23 cellular contexts compared by ENCODE assay signal in genomic region chr18:50849448-50849847, GRCh38. TPM values are rescaled to one million over a fixed set of nuclear protein-coding genes. Genes with fewer than 3 reads are reported as not detected.
DNase-seq lines count a peak whose midpoint lies in the region; ATAC-seq and TF ChIP-seq lines count a peak whose summit lies in the region.
"Had no signal": no experiment of that assay in that cellular context is flagged by ENCODE, and none has a peak within 500 bp of the region (broad histone marks: within the 10 kb centered on the region; RNA-seq: fewer than 3 reads in every experiment).

No MANE protein-coding gene starts in this region.

- no peak overlapping the region for H2BK12ac ChIP-seq in mesenchymal stem cell (ENCODE audit: low read length in 2 of 2)

- H3K27ac ChIP-seq in IMR-90 (ENCODE audit: insufficient read depth, low read length) (no peak overlapping the region), brain microvascular endothelial cell (peak overlapping the region; percentile 27), mesenchymal stem cell (ENCODE audit: low read length, poor library complexity, severe bottlenecking) (no peak overlapping the region)
- H3K27ac ChIP-seq: Peyer's patch, SK-N-MC had no signal

- H3K56ac ChIP-seq in IMR-90 (ENCODE audit: extremely low read depth, insufficient read depth, low read length) = no peak overlapping the region

- H3K27me3 ChIP-seq in IMR-90 (ENCODE audit: control insufficient read depth, insufficient read depth, low read length) = no peaks in the 10 kb centered on the region; the same call in 1 of the 2 replicates
- H3K27me3 ChIP-seq in brain microvascular endothelial cell (replicated peaks) = no peaks in the 10 kb centered on the region
- peaks cover 3 to 4% of the 10 kb centered on the region in 2 experiments for H3K27me3 ChIP-seq in mesenchymal stem cell (ENCODE audit: control insufficient read depth in 1 of 2, insufficient read depth in 1 of 2, low read length in 2 of 2)
- H3K27me3 ChIP-seq: Peyer's patch had no signal

- BruUV-seq in IMR-90 (replicated peaks; lab: Mats Ljungman, UMichigan) = no TSS peak

- H2AK9ac ChIP-seq in IMR-90 (replicated peaks; ENCODE audit: low read depth, low read length, poor library complexity) = no peak overlapping the region

- H3K9me3 ChIP-seq in IMR-90 (ENCODE audit: control insufficient read depth, insufficient read depth, low read length) (no peaks in the 10 kb centered on the region), mesenchymal stem cell (ENCODE audit: control insufficient read depth, low read length) (no peaks in the 10 kb centered on the region)
- H3K9me3 ChIP-seq: Peyer's patch had no signal

- H2BK120ac ChIP-seq in IMR-90 (ENCODE audit: low read depth, low read length) (no peak overlapping the region), mesenchymal stem cell (ENCODE audit: low read depth, low read length) (no peak overlapping the region)

- no peak for TF ChIP-seq RAD21 in IMR-90 (IDR thresholded peaks at IDR 0.05; ENCODE audit: low read length)

- no peak overlapping the region for H3K14ac ChIP-seq in IMR-90 (replicated peaks; ENCODE audit: low read depth, low read length)
- H3K14ac ChIP-seq in mesenchymal stem cell (ENCODE audit: low read length in 2 of 2) = no peak overlapping the region

- H2BK15ac ChIP-seq in IMR-90 (ENCODE audit: low read depth, low read length) (no peak overlapping the region), mesenchymal stem cell (ENCODE audit: low read depth, poor library complexity, severe bottlenecking) (no peak overlapping the region)

- H4K8ac ChIP-seq in IMR-90 (ENCODE audit: low read depth in 2 of 2, low read length in 2 of 2) (no peak overlapping the region), mesenchymal stem cell (ENCODE audit: low read length) (no peak overlapping the region)

- H2BK5ac ChIP-seq in IMR-90 (ENCODE audit: low read depth, low read length, poor library complexity, severe bottlenecking) (no peak overlapping the region), mesenchymal stem cell (ENCODE audit: low read depth, low read length, poor library complexity, severe bottlenecking) (no peak overlapping the region)

- dilution Hi-C loops in IMR-90 (cut with HindIII; ENCODE audit: low sequenced_read_pairs, unreplicated experiment) = no loop called here

- no peak overlapping the region for H4K5ac ChIP-seq in IMR-90 (ENCODE audit: low read depth, low read length)

- no peak for ATAC-seq in IMR-90 (ENCODE audit: low read depth)
- ATAC-seq: Right ventricle myocardium inferior, T-cell had no signal

- H3K4me3 ChIP-seq in IMR-90 (ENCODE audit: insufficient read depth, low read depth, low read length) (no peak overlapping the region), brain microvascular endothelial cell (ENCODE audit: low read depth, low read length) (no peak overlapping the region), fibroblast of villous mesenchyme (ENCODE audit: low read depth, low read length) (no peak overlapping the region), mesenchymal stem cell (ENCODE audit: insufficient read depth in 1 of 2, low read depth in 1 of 2, low read length in 2 of 2) (no peak overlapping the region)
- H3K4me3 ChIP-seq: Peyer's patch, SK-N-MC had no signal

- no peak overlapping the region for H3K4ac ChIP-seq in IMR-90 (ENCODE audit: low read depth, low read length)
- no peak overlapping the region for H3K4ac ChIP-seq in mesenchymal stem cell (ENCODE audit: low read depth in 1 of 2, low read length in 2 of 2)

- intact Hi-C loops in IMR-90 (cut with micrococcal nuclease) = no loop called here

- CTCF ChIA-PET in IMR-90 (lab: Yijun Ruan, JAX) = no interaction called here

- POLR2A ChIA-PET in IMR-90 (lab: Charles Lee; ENCODE audit: unreplicated experiment) = no interaction called here

- no peak overlapping the region for H2AK5ac ChIP-seq in IMR-90 (ENCODE audit: low read depth, low read length)
- H2AK5ac ChIP-seq in mesenchymal stem cell (ENCODE audit: low read length, severe bottlenecking) = no peak overlapping the region

- H3K9me1 ChIP-seq in IMR-90 (ENCODE audit: insufficient read depth, low read length) = no peaks in the 10 kb centered on the region

- no peak overlapping the region for H2AFZ ChIP-seq in IMR-90 (replicated peaks; ENCODE audit: low read length, poor library complexity)
- no peak overlapping the region for H2AFZ ChIP-seq in mesenchymal stem cell (ENCODE audit: low read depth, low read length)

- TF ChIP-seq CTCF in IMR-90 (conservative IDR thresholded peaks at IDR 0.05; ENCODE audit: low read depth, low read length) (no peak), brain microvascular endothelial cell (IDR thresholded peaks at IDR 0.05; ENCODE audit: low read depth, low read length, missing control alignments) (no peak), fibroblast of villous mesenchyme (IDR thresholded peaks at IDR 0.05; ENCODE audit: insufficient read depth, low read depth, low read length) (no peak), GM20000 (IDR thresholded peaks at IDR 0.05; ENCODE audit: extremely low read depth, missing control alignments) (no peak)

- H3K79me1 ChIP-seq in IMR-90 (ENCODE audit: low read depth in 1 of 2, low read length in 2 of 2) = no peaks in the 10 kb centered on the region
- H3K79me1 ChIP-seq in mesenchymal stem cell (replicated peaks; ENCODE audit: low read length, poor library complexity, severe bottlenecking) = no peaks in the 10 kb centered on the region

- in situ Hi-C loops in IMR-90 (cut with MboI; ENCODE audit: low sequenced_read_pairs) = no loop called here
- in situ Hi-C loops in brain microvascular endothelial cell (cut with HindIII; ENCODE audit: low pct_ligation_motif_present, low sequenced_read_pairs) = no loop called here

- H3K23ac ChIP-seq in IMR-90 (ENCODE audit: low read depth, low read length) (no peak overlapping the region), mesenchymal stem cell (ENCODE audit: low read length in 2 of 2) (no peak overlapping the region)

- H3K4me1 ChIP-seq in IMR-90 (ENCODE audit: control insufficient read depth, insufficient read depth, low read length) (no peaks in the 10 kb centered on the region), mesenchymal stem cell (ENCODE audit: control insufficient read depth, insufficient read depth, low read depth, low read length) (no peaks in the 10 kb centered on the region)

- no peaks in the 10 kb centered on the region for H3K36me3 ChIP-seq in IMR-90 (ENCODE audit: control insufficient read depth, insufficient read depth, low read length)
- no peaks in the 10 kb centered on the region for H3K36me3 ChIP-seq in brain microvascular endothelial cell (replicated peaks)
- H3K36me3 ChIP-seq in mesenchymal stem cell (ENCODE audit: control insufficient read depth in 1 of 2, insufficient read depth in 2 of 2, low read depth in 1 of 2, low read length in 2 of 2) = no peaks in the 10 kb centered on the region
- H3K36me3 ChIP-seq: Peyer's patch had no signal

- no peaks in the 10 kb centered on the region for H4K20me1 ChIP-seq in IMR-90 (ENCODE audit: insufficient read depth, low read length)

- DNase-seq in CD1c-positive myeloid dendritic cell (ENCODE audit: extremely low spot score) (peak; percentile 56), IMR-90 (peak; percentile 11), brain microvascular endothelial cell (no peak), fibroblast of villous mesenchyme (ENCODE audit: low read depth) (peak; percentile 48), T-helper 2 cell (no peak), NCI-H2029 (lab: John Stamatoyannopoulos, UW) (no peak), mesenchymal stem cell (no peak), GM20000 (ENCODE audit: low spot score) (no peak)
- DNase-seq: ACHN; CD4-positive, CD25-positive, alpha-beta regulatory T cell; DMS53; H7; HFFc6; NCI-H1436; NCI-H2029 treated with DMSO at 0.1 percent for 48 hours; NCI-H2171; NCI-H446; NCI-H69; Peyer's patch; T-cell had no signal

- no CpG with 5 or more reads among the region's 3 CpGs for WGBS in IMR-90 (ENCODE audit: extremely low coverage in 2 of 2, insufficient read length in 1 of 2), 2 experiments
- no CpG with 5 or more reads among the region's 3 CpGs for WGBS in mesenchymal stem cell

- H4K91ac ChIP-seq in IMR-90 (ENCODE audit: insufficient read depth, low read depth, low read length) (no peak overlapping the region), mesenchymal stem cell (ENCODE audit: low read length) (no peak overlapping the region)

- no peak for TF ChIP-seq POLR2A in IMR-90 (IDR thresholded peaks at IDR 0.05; ENCODE audit: low read depth, low read length)

- no peak overlapping the region for H2BK20ac ChIP-seq in IMR-90 (ENCODE audit: low read depth, low read length)

- no peak overlapping the region for H3K18ac ChIP-seq in IMR-90 (ENCODE audit: low read depth, low read length)
- no peak overlapping the region for H3K18ac ChIP-seq in mesenchymal stem cell (ENCODE audit: low read depth in 1 of 2, low read length in 2 of 2)

- H3K9ac ChIP-seq in IMR-90 (ENCODE audit: low read depth, low read length) = no peak overlapping the region
- H3K9ac ChIP-seq in mesenchymal stem cell (ENCODE audit: low read length) = no peak overlapping the region

- H3K4me2 ChIP-seq in IMR-90 (ENCODE audit: low read depth, low read length) (no peak overlapping the region), mesenchymal stem cell (ENCODE audit: low read length, poor library complexity, severe bottlenecking) (no peak overlapping the region)

TF ChIP-seq in IMR-90, 13 proteins besides CTCF, POLR2A, EP300 and RAD21:
- TF ChIP-seq BHLHE40 (IDR thresholded peaks at IDR 0.05; ENCODE audit: low read depth, low read length) = no peak

RNA-seq across cellular contexts. Expression of gene ME2, which starts 29.5 kb away (rescaled TPM):
- total RNA-seq in IMR-90 (2012; rRNA removed) = 32.6 and 50.0 TPM in 2 replicates
- 25.4 and 29.7 TPM in 2 replicates for polyA plus RNA-seq in IMR-90 (2012; rRNA removed)
- 6.2 and 12.6 TPM in 2 replicates for polyA plus RNA-seq in IMR-90 (2012; cell fraction: cytosol; rRNA removed)
- 2.9 and 22.9 TPM in 2 replicates for polyA plus RNA-seq in IMR-90 (2012; cell fraction: nucleus; rRNA removed; ENCODE audit: low replicate concordance)
- 27.1 and 38.9 TPM in 2 replicates for total RNA-seq in fibroblast of villous mesenchyme
- polyA plus RNA-seq in mesenchymal stem cell (2013, experiment 1 of 2) = 23.3 TPM
- 23.9 TPM for polyA plus RNA-seq in mesenchymal stem cell (2013, experiment 2 of 2)

RNA-seq across cellular contexts. Expression of gene MRO, which starts 29.6 kb away (rescaled TPM):
- total RNA-seq in IMR-90 (2012; rRNA removed) (not detected in 2 replicates), fibroblast of villous mesenchyme (under 0.01 TPM in 1 of 2 replicates, not detected in the other)
- polyA plus RNA-seq in IMR-90 (2012; rRNA removed) = not detected in 2 replicates
- polyA plus RNA-seq in IMR-90 (2012; cell fraction: cytosol; rRNA removed) = not detected in 2 replicates
- polyA plus RNA-seq in IMR-90 (2012; cell fraction: nucleus; rRNA removed; ENCODE audit: low replicate concordance) = not detected in 2 replicates
- polyA plus RNA-seq in mesenchymal stem cell (2013, experiment 1 of 2) = not detected
- polyA plus RNA-seq in mesenchymal stem cell (2013, experiment 2 of 2) = 0.10 TPM
- total RNA-seq: CD4-positive, CD25-positive, alpha-beta regulatory T cell; HFFc6; M059J; T-cell had no signal
- polyA plus RNA-seq: CD4-positive, CD25-positive, alpha-beta regulatory T cell had no signal

Comparison
In these comparisons a context has a peak if more than half of its experiments do, and no peak if none do; other contexts are left out.
1. DNase-seq: peak in CD1c-positive myeloid dendritic cell (single experiment), IMR-90 (single experiment) and fibroblast of villous mesenchyme (single experiment); none in brain microvascular endothelial cell (single experiment), T-helper 2 cell (0 of 5), NCI-H2029 (single experiment), mesenchymal stem cell (single experiment) and GM20000 (single experiment).